ENCODE assay signal across 28 cellular contexts in genomic region chr17:68324114-68324513, GRCh38. TPM values are rescaled to one million over a fixed set of nuclear protein-coding genes. Genes with fewer than 3 reads are reported as not detected.
DNase-seq lines count a peak whose midpoint lies in the region; ATAC-seq, FAIRE-seq and TF ChIP-seq lines count a peak whose summit lies in the region.
"Had no signal": no experiment of that assay in that cellular context is flagged by ENCODE, and none has a peak within 500 bp of the region (broad histone marks: within the 10 kb centered on the region; RNA-seq: fewer than 3 reads in every experiment).

No MANE protein-coding gene starts in this region.

- intact Hi-C loops in right lobe of liver (cut with DNase I) (no loop called here), HepG2 (cut with micrococcal nuclease; ENCODE audit: unreplicated experiment) (no loop called here)

- TF ChIP-seq RAD21 in HepG2 (CRISPR knock-in tag; IDR thresholded peaks at IDR 0.05) = no peak

- H3K27ac ChIP-seq in right lobe of liver = no peak overlapping the region
- H3K27ac ChIP-seq in HepG2 (ENCODE audit: extremely low read length, insufficient read depth, low read length) = no peak overlapping the region
- H3K27ac ChIP-seq in skeletal muscle tissue (ENCODE audit: low read depth, low read length) = peak overlapping the region; percentile 83
- H3K27ac ChIP-seq: A549, RWPE1, SK-N-MC had no signal

- H3K27ac Mint-ChIP-seq in activated T-helper 17 cell treated with anti-CD3 and anti-CD28 coated beads, Interleukin-2, amount 50 U/mL, for 72 hours = no peak overlapping the region
- H3K27ac Mint-ChIP-seq: B cell, GM23338, IgD-negative memory B cell had no signal

- TF ChIP-seq CTCF in right lobe of liver (IDR thresholded peaks at IDR 0.05) (no peak), HepG2 (CRISPR knock-in tag; IDR thresholded peaks at IDR 0.05) (no peak), GM13976 (IDR thresholded peaks at IDR 0.05; ENCODE audit: borderline replicate concordance, control extremely low read depth, extremely low read depth, insufficient read depth, missing control alignments) (no peak)

- H3K79me2 ChIP-seq in HepG2 (ENCODE audit: insufficient read depth, low read length) = no peaks in the 10 kb centered on the region

- no peak overlapping the region for H2AFZ ChIP-seq in HepG2 (ENCODE audit: low read length)
- H2AFZ ChIP-seq: GM23338 had no signal

- 65% methylated on average over 9 of the region's 10 CpGs for WGBS in right lobe of liver (ENCODE audit: insufficient coverage, low coverage, low lambda C conversion rate, missing lambda C conversion rate)
- WGBS in HepG2 (ENCODE audit: low lambda C conversion rate) = 92% methylated on average over 10 of the region's 10 CpGs

- no peak for DNase-seq in right lobe of liver
- DNase-seq in HepG2 (ENCODE audit: low spot score) = no peak
- DNase-seq in kidney tubule cell (ENCODE audit: low spot score) = peak; percentile 35
- no peak for DNase-seq in activated CD4-positive, alpha-beta T cell treated with anti-CD3 and anti-CD28 coated beads for 48 hours
- no peak for DNase-seq in GM13976 (ENCODE audit: low spot score)
- no peak for DNase-seq in NCI-H2196 (lab: John Stamatoyannopoulos, UW; ENCODE audit: unreplicated experiment)
- DNase-seq: Caco-2; DMS 273 treated with DMSO at 0.1 percent for 48 hours; DMS79 treated with DMSO at 0.1 percent for 48 hours; Karpas-422; MM.1S; NCI-H1092; NCI-H146; NCI-H2029; NCI-H345; NCI-H524; NCI-H774; NK-92 treated with Interleukin-12 subunit alpha and Interleukin-12 subunit beta, amount 100 ng/mL, for 24 hours; SHP77 treated with DMSO at 0.1 percent for 48 hours had no signal

- H3K9me3 ChIP-seq in right lobe of liver (no peaks in the 10 kb centered on the region), HepG2 (ENCODE audit: low read length) (no peaks in the 10 kb centered on the region), skeletal muscle tissue (ENCODE audit: control insufficient read depth in 3 of 3, low read length in 3 of 3) (no peaks in the 10 kb centered on the region)
- H3K9me3 ChIP-seq: A549 had no signal

- POLR2A ChIA-PET in HepG2 (lab: Yijun Ruan, JAX) = interaction anchor here (0.6 kb wide), 1 partner anchor 114 kb away, joined by 4 read pairs; no protein-coding TSS in a partner anchor

- TF ChIP-seq EP300 in HepG2 (IDR thresholded peaks at IDR 0.05; ENCODE audit: low read depth in 2 of 2, low read length in 2 of 2) (no peak), HepG2 (CRISPR knock-in tag; IDR thresholded peaks at IDR 0.05; ENCODE audit: borderline replicate concordance) (no peak)

- no peak overlapping the region for H3K9ac ChIP-seq in HepG2 (ENCODE audit: insufficient read depth, low read depth, low read length)
- H3K9ac ChIP-seq in skeletal muscle tissue (ENCODE audit: low read depth in 1 of 3, low read length in 3 of 3) = peak overlapping the region in 1 of 3 donors; percentile 13

- H3K4me1 Mint-ChIP-seq in activated T-helper 17 cell treated with anti-CD3 and anti-CD28 coated beads, Interleukin-2, amount 50 U/mL, for 72 hours = peaks cover 8% of the 10 kb centered on the region

- no peaks in the 10 kb centered on the region for H3K4me1 ChIP-seq in right lobe of liver
- H3K4me1 ChIP-seq in HepG2 (ENCODE audit: insufficient read depth, low read length) = peaks cover 31% of the 10 kb centered on the region
- H3K4me1 ChIP-seq in skeletal muscle tissue (ENCODE audit: control insufficient read depth in 3 of 3, insufficient read depth in 3 of 3, low read length in 3 of 3) = peaks cover 18 to 48% (median 34%) of the 10 kb centered on the region in 3 donors
- H3K4me1 ChIP-seq: A549 had no signal

- no peak overlapping the region for H3K4me2 ChIP-seq in HepG2 (ENCODE audit: low read depth, low read length)
- H3K4me2 ChIP-seq: A549, GM23338 had no signal

- no TSS peak for BruUV-seq in HepG2 (replicated peaks; lab: Mats Ljungman, UMichigan)

- no peak overlapping the region for H3K4me3 ChIP-seq in right lobe of liver
- H3K4me3 ChIP-seq in HepG2 (replicated peaks in 1 of 3; ENCODE audit: insufficient read depth in 1 of 3, low read depth in 2 of 3, low read length in 3 of 3) = no peak overlapping the region
- peak overlapping the region in 1 of 3 donors; percentile 37 for H3K4me3 ChIP-seq in skeletal muscle tissue (ENCODE audit: low read length in 3 of 3)
- H3K4me3 ChIP-seq: A549, GM23338, SK-N-MC had no signal

- ATAC-seq in right lobe of liver (peak; percentile 21 to 54 (median 39)), HepG2 (no peak)
- peak; percentile 21 for ATAC-seq in activated T-helper 17 cell treated with anti-CD3 and anti-CD28 coated beads, Interleukin-2, amount 50 U/mL, for 72 hours (replicated peaks)
- ATAC-seq: A549, GM23338, HCT116 had no signal

- no peak for TF ChIP-seq POLR2A in right lobe of liver (IDR thresholded peaks at IDR 0.05)
- TF ChIP-seq POLR2A in HepG2 (IDR thresholded peaks at IDR 0.05; ENCODE audit: insufficient read depth in 1 of 2, low read depth in 2 of 2, low read length in 2 of 2) = no peak

- CTCF ChIA-PET in HepG2 (lab: Yijun Ruan, JAX; ENCODE audit: low intra/inter-chr PET ratio, low total read pairs) = no interaction called here

- FAIRE-seq in HepG2 (lab: Jason Lieb, UNC) = no peak
- FAIRE-seq: A549 had no signal

- H3K36me3 ChIP-seq in right lobe of liver = no peaks in the 10 kb centered on the region
- no peaks in the 10 kb centered on the region for H3K36me3 ChIP-seq in HepG2 (replicated peaks in 1 of 2; ENCODE audit: control insufficient read depth in 1 of 2, insufficient read depth in 2 of 2, low read length in 2 of 2)
- no peaks in the 10 kb centered on the region for H3K36me3 ChIP-seq in skeletal muscle tissue (ENCODE audit: control insufficient read depth in 3 of 3, insufficient read depth in 3 of 3, low read length in 3 of 3)

- no peaks in the 10 kb centered on the region for H4K20me1 ChIP-seq in HepG2 (ENCODE audit: insufficient read depth, low read length)

- no peaks in the 10 kb centered on the region for H3K27me3 Mint-ChIP-seq in activated T-helper 17 cell treated with anti-CD3 and anti-CD28 coated beads, Interleukin-2, amount 50 U/mL, for 72 hours

- no peaks in the 10 kb centered on the region for H3K9me3 Mint-ChIP-seq in activated T-helper 17 cell treated with anti-CD3 and anti-CD28 coated beads, Interleukin-2, amount 50 U/mL, for 72 hours
- H3K9me3 Mint-ChIP-seq: GM23338, IgD-negative memory B cell had no signal

- no peaks in the 10 kb centered on the region for H3K27me3 ChIP-seq in right lobe of liver
- no peaks in the 10 kb centered on the region for H3K27me3 ChIP-seq in HepG2 (ENCODE audit: control insufficient read depth in 1 of 2, insufficient read depth in 2 of 2, low read length in 2 of 2)
- no peaks in the 10 kb centered on the region for H3K27me3 ChIP-seq in skeletal muscle tissue (ENCODE audit: control insufficient read depth in 3 of 3, insufficient read depth in 3 of 3, low read length in 3 of 3)

- in situ Hi-C loops in HepG2 (cut with HindIII; ENCODE audit: extremely low pct_ligation_motif_present, low pct_unique_long_range_greater_than_20kb) = no loop called here
- in situ Hi-C loops in GM13976 (cut with MboI; ENCODE audit: low sequenced_read_pairs, unreplicated experiment) = no loop called here

- H3K36me3 Mint-ChIP-seq in activated T-helper 17 cell treated with anti-CD3 and anti-CD28 coated beads, Interleukin-2, amount 50 U/mL, for 72 hours (ENCODE audit: low read depth) = no peaks in the 10 kb centered on the region

- H3K4me3 Mint-ChIP-seq in activated T-helper 17 cell treated with anti-CD3 and anti-CD28 coated beads, Interleukin-2, amount 50 U/mL, for 72 hours = no peak overlapping the region
- H3K4me3 Mint-ChIP-seq: B cell, GM23338, IgD-negative memory B cell had no signal

RNA-seq across cellular contexts. Expression of gene ARSG, which starts 32.8 kb away (rescaled TPM):
- 1 to 10 TPM; 1.2 to 3.3 (median 2.5) TPM for total RNA-seq in right lobe of liver
- total RNA-seq in HepG2 (2016; rRNA removed; fragmentation: Illumina TruSeq; extraction: Trizol) = 3.7 and 4.1 TPM in 2 replicates
- 10.0 and 10.5 TPM in 2 replicates for total RNA-seq in HepG2 (2016; cell fraction: cytosol; rRNA removed; fragmentation: Illumina TruSeq; extraction: Trizol; ENCODE audit: low read depth)
- 2.8 and 4.2 TPM in 2 replicates for total RNA-seq in HepG2 (2016; cell fraction: insoluble cytoplasmic fraction; rRNA removed; fragmentation: Illumina TruSeq; extraction: Trizol)
- 8.1 and 9.2 TPM in 2 replicates for total RNA-seq in HepG2 (2016; cell fraction: membrane; rRNA removed; fragmentation: Illumina TruSeq; extraction: Trizol)
- total RNA-seq in HepG2 (2016; cell fraction: nucleus; rRNA removed; fragmentation: Illumina TruSeq; extraction: Trizol) = 4.0 and 4.3 TPM in 2 replicates
- 15.2 and 15.9 TPM in 2 replicates for polyA plus RNA-seq in HepG2 (2011; rRNA removed)
- 11.5 and 13.0 TPM in 2 replicates for polyA plus RNA-seq in HepG2 (2011; cell fraction: cytosol; rRNA removed)
- 26.9 and 29.6 TPM in 2 replicates for polyA plus RNA-seq in HepG2 (2011; cell fraction: nucleus; rRNA removed)
- 7.0 and 8.7 TPM in 2 replicates for polyA plus RNA-seq in HepG2 (2012)
- polyA plus RNA-seq in HepG2 (2016; cell fraction: cytosol; fragmentation: Illumina TruSeq; extraction: Trizol; ENCODE audit: low read depth) = 3.0 and 5.3 TPM in 2 replicates
- 2.2 and 2.8 TPM in 2 replicates for polyA plus RNA-seq in HepG2 (2016; cell fraction: insoluble cytoplasmic fraction; fragmentation: Illumina TruSeq; extraction: Trizol; ENCODE audit: low read depth)
- polyA plus RNA-seq in HepG2 (2016; cell fraction: membrane; fragmentation: Illumina TruSeq; extraction: Trizol; ENCODE audit: low read depth) = 3.9 and 4.3 TPM in 2 replicates
- 4.4 and 5.4 TPM in 2 replicates for polyA plus RNA-seq in HepG2 (2016; cell fraction: nucleus; fragmentation: Illumina TruSeq; extraction: Trizol; ENCODE audit: insufficient read depth, low read depth)
- 45.9 and 48.0 TPM in 2 replicates for polyA minus RNA-seq in HepG2 (2011; rRNA and poly(A)+ RNA removed; ENCODE audit: low replicate concordance)
- polyA minus RNA-seq in HepG2 (2011; cell fraction: cytosol; rRNA and poly(A)+ RNA removed) = 8.9 and 10.0 TPM in 2 replicates
- polyA minus RNA-seq in HepG2 (2011; cell fraction: nucleus; rRNA and poly(A)+ RNA removed) = 38.7 and 40.7 TPM in 2 replicates
- 1 to 10 TPM; 4.8 to 6.3 TPM for total RNA-seq in activated T-helper 17 cell treated with anti-CD3 and anti-CD28 coated beads, Interleukin-2, amount 50 U/mL, for 72 hours
- 1.6 TPM for total RNA-seq in skeletal muscle tissue

RNA-seq across cellular contexts. Expression of gene SLC16A6, which starts 33.2 kb away (rescaled TPM):
- total RNA-seq in right lobe of liver = 1 to 10 TPM in 1 of 6 experiments, under 1 TPM in 5; 0.19 to 1.2 (median 0.45) TPM
- total RNA-seq in HepG2 (2016; rRNA removed; fragmentation: Illumina TruSeq; extraction: Trizol) = 0.67 and 1.1 TPM in 2 replicates
- 0.51 TPM in 1 of 2 replicates, not detected in the other for total RNA-seq in HepG2 (2016; cell fraction: cytosol; rRNA removed; fragmentation: Illumina TruSeq; extraction: Trizol; ENCODE audit: low read depth)
- total RNA-seq in HepG2 (2016; cell fraction: insoluble cytoplasmic fraction; rRNA removed; fragmentation: Illumina TruSeq; extraction: Trizol) = 1.1 and 1.3 TPM in 2 replicates
- 0.53 and 0.69 TPM in 2 replicates for total RNA-seq in HepG2 (2016; cell fraction: membrane; rRNA removed; fragmentation: Illumina TruSeq; extraction: Trizol)
- total RNA-seq in HepG2 (2016; cell fraction: nucleus; rRNA removed; fragmentation: Illumina TruSeq; extraction: Trizol) = 1.1 and 1.6 TPM in 2 replicates
- polyA plus RNA-seq in HepG2 (2011; rRNA removed) = 27.2 and 44.7 TPM in 2 replicates
- polyA plus RNA-seq in HepG2 (2011; cell fraction: cytosol; rRNA removed) = 33.2 and 35.3 TPM in 2 replicates
- 13.0 and 13.3 TPM in 2 replicates for polyA plus RNA-seq in HepG2 (2011; cell fraction: nucleus; rRNA removed)
- 5.7 and 9.7 TPM in 2 replicates for polyA plus RNA-seq in HepG2 (2012)
- polyA plus RNA-seq in HepG2 (2016; cell fraction: cytosol; fragmentation: Illumina TruSeq; extraction: Trizol; ENCODE audit: low read depth) = 0.05 and 0.06 TPM in 2 replicates
- 0.59 and 0.61 TPM in 2 replicates for polyA plus RNA-seq in HepG2 (2016; cell fraction: insoluble cytoplasmic fraction; fragmentation: Illumina TruSeq; extraction: Trizol; ENCODE audit: low read depth)
- 0.28 and 0.40 TPM in 2 replicates for polyA plus RNA-seq in HepG2 (2016; cell fraction: membrane; fragmentation: Illumina TruSeq; extraction: Trizol; ENCODE audit: low read depth)
- polyA plus RNA-seq in HepG2 (2016; cell fraction: nucleus; fragmentation: Illumina TruSeq; extraction: Trizol; ENCODE audit: insufficient read depth, low read depth) = 1.5 TPM in 2 replicates
- polyA minus RNA-seq in HepG2 (2011; rRNA and poly(A)+ RNA removed; ENCODE audit: low replicate concordance) = 137 and 162 TPM in 2 replicates
- polyA minus RNA-seq in HepG2 (2011; cell fraction: cytosol; rRNA and poly(A)+ RNA removed) = 56.6 and 65.6 TPM in 2 replicates
- polyA minus RNA-seq in HepG2 (2011; cell fraction: nucleus; rRNA and poly(A)+ RNA removed) = 28.5 and 31.0 TPM in 2 replicates
- total RNA-seq in activated T-helper 17 cell treated with anti-CD3 and anti-CD28 coated beads, Interleukin-2, amount 50 U/mL, for 72 hours = 1 to 10 TPM in 1 of 2 donors, under 1 TPM in 1; 0.64 to 5.5 TPM
- 1.0 TPM for total RNA-seq in skeletal muscle tissue
- total RNA-seq: GM23338 had no signal
- polyA plus RNA-seq: GM23338 had no signal
